Comparison of ENCODE assay signal across 34 cellular contexts in genomic region chr6:82841309-82841708, GRCh38.
"Had no signal": no experiment of that assay in that cellular context is flagged by ENCODE, and none has a peak within 500 bp of the region (broad histone marks: within the 10 kb centered on the region; RNA-seq: fewer than 3 reads in every experiment).

No MANE protein-coding gene starts in this region.

- H3K4me3 ChIP-seq: ascending aorta, heart right ventricle, ovary, uterus had no signal

- ATAC-seq: activated CD4-positive, CD25-positive, alpha-beta regulatory T cell treated with anti-CD3 and anti-CD28 coated beads, Interleukin-2, amount 50 U/mL, for 24 hours; effector memory CD8-positive, alpha-beta T cell; esophagus mucosa; foreskin keratinocyte; heart right ventricle; left cardiac atrium; left ventricle myocardium superior; sciatic nerve had no signal

- H3K9me3 ChIP-seq: ascending aorta, heart right ventricle, ovary, uterus had no signal

- H3K36me3 Mint-ChIP-seq: activated naive CD4-positive, alpha-beta T cell treated with anti-CD3 and anti-CD28 coated beads, Interleukin-2, amount 10 ng/mL, durations not matched to agents 7 days and 5 days; activated naive CD8-positive, alpha-beta T cell treated with anti-CD3 and anti-CD28 coated beads, Interleukin-2, amount 10 ng/mL, durations not matched to agents 7 days and 5 days; mesothelial cell of epicardium; naive B cell; stimulated activated effector memory CD8-positive, alpha-beta T cell treated with anti-CD3 and anti-CD28 coated beads, Interleukin-12 subunit alpha, Interleukin-12 subunit beta, amount 100 ng/mL, for 72 hours; type B pancreatic cell had no signal

- H3K9me3 Mint-ChIP-seq: activated CD4-positive, alpha-beta memory T cell treated with anti-CD3 and anti-CD28 coated beads, Interleukin-2, amount 10 ng/mL, durations not matched to agents 7 days and 5 days; activated CD4-positive, alpha-beta T cell treated with anti-CD3 and anti-CD28 coated beads, Interleukin-2, amount 10 ng/mL, durations not matched to agents 24 days and 14 days; activated naive CD8-positive, alpha-beta T cell treated with anti-CD3 and anti-CD28 coated beads, Interleukin-2, amount 10 ng/mL, durations not matched to agents 7 days and 5 days; activated T-cell treated with anti-CD3 and anti-CD28 coated beads, Interleukin-2, amount 50 U/mL, for 24 hours; stimulated activated effector memory CD8-positive, alpha-beta T cell treated with anti-CD3 and anti-CD28 coated beads, Interleukin-12 subunit alpha, Interleukin-12 subunit beta, amount 100 ng/mL, for 72 hours; stimulated activated naive CD8-positive, alpha-beta T cell treated with anti-CD3 and anti-CD28 coated beads, Interleukin-15, Interleukin-2, amounts not matched to agents 100 ng/mL and 50 ng/mL, for 24 hours; T-helper 1 cell treated with Interleukin-12 subunit alpha and Interleukin-12 subunit beta and Interleukin-4 antibody, amounts not matched to agents 30 μg/mL and 1 μg/mL, for 36 hours had no signal

- H3K36me3 ChIP-seq: ascending aorta, brain microvascular endothelial cell, heart right ventricle, ovary, uterus had no signal

- H3K27ac ChIP-seq: ascending aorta, brain microvascular endothelial cell, foreskin keratinocyte, heart right ventricle, ovary, uterus, VCaP had no signal

- H3K4me1 Mint-ChIP-seq: activated CD4-positive, alpha-beta memory T cell treated with anti-CD3 and anti-CD28 coated beads, Interleukin-2, amount 10 ng/mL, durations not matched to agents 7 days and 5 days; activated CD4-positive, alpha-beta T cell treated with anti-CD3 and anti-CD28 coated beads, Interleukin-2, amount 10 ng/mL, durations not matched to agents 24 days and 14 days; activated naive CD4-positive, alpha-beta T cell treated with anti-CD3 and anti-CD28 coated beads, Interleukin-2, amount 10 ng/mL, durations not matched to agents 7 days and 5 days; activated naive CD8-positive, alpha-beta T cell treated with anti-CD3 and anti-CD28 coated beads, Interleukin-2, amount 10 ng/mL, durations not matched to agents 7 days and 5 days; mesothelial cell of epicardium; naive B cell; stimulated activated effector memory CD8-positive, alpha-beta T cell treated with anti-CD3 and anti-CD28 coated beads, Interleukin-12 subunit alpha, Interleukin-12 subunit beta, amount 100 ng/mL, for 72 hours had no signal

- H3K27me3 Mint-ChIP-seq: activated CD4-positive, alpha-beta memory T cell treated with anti-CD3 and anti-CD28 coated beads, Interleukin-2, amount 10 ng/mL, durations not matched to agents 7 days and 5 days; activated CD4-positive, alpha-beta T cell treated with anti-CD3 and anti-CD28 coated beads, Interleukin-2, amount 10 ng/mL, durations not matched to agents 24 days and 14 days; activated naive CD4-positive, alpha-beta T cell treated with anti-CD3 and anti-CD28 coated beads, Interleukin-2, amount 10 ng/mL, durations not matched to agents 7 days and 5 days; activated naive CD8-positive, alpha-beta T cell treated with anti-CD3 and anti-CD28 coated beads, Interleukin-2, amount 10 ng/mL, durations not matched to agents 7 days and 5 days; naive B cell; progenitor cell of endocrine pancreas; stimulated activated naive CD8-positive, alpha-beta T cell treated with anti-CD3 and anti-CD28 coated beads, Interleukin-15, Interleukin-2, amounts not matched to agents 100 ng/mL and 50 ng/mL, for 24 hours had no signal

- FAIRE-seq: endothelial cell of umbilical vein, small intestine, TTC549 had no signal

- H3K27ac Mint-ChIP-seq: activated CD4-positive, alpha-beta memory T cell treated with anti-CD3 and anti-CD28 coated beads, Interleukin-2, amount 10 ng/mL, durations not matched to agents 7 days and 5 days; activated CD4-positive, alpha-beta T cell treated with anti-CD3 and anti-CD28 coated beads, Interleukin-2, amount 10 ng/mL, durations not matched to agents 24 days and 14 days; activated naive CD4-positive, alpha-beta T cell treated with anti-CD3 and anti-CD28 coated beads, Interleukin-2, amount 10 ng/mL, durations not matched to agents 7 days and 5 days; activated naive CD8-positive, alpha-beta T cell treated with anti-CD3 and anti-CD28 coated beads, Interleukin-2, amount 10 ng/mL, durations not matched to agents 7 days and 5 days; activated T-cell treated with anti-CD3 and anti-CD28 coated beads, Interleukin-2, amount 50 U/mL, for 24 hours; effector memory CD8-positive, alpha-beta T cell; mesothelial cell of epicardium; naive B cell; progenitor cell of endocrine pancreas; stimulated activated effector memory CD8-positive, alpha-beta T cell treated with anti-CD3 and anti-CD28 coated beads, Interleukin-12 subunit alpha, Interleukin-12 subunit beta, amount 100 ng/mL, for 72 hours; stimulated activated naive CD8-positive, alpha-beta T cell treated with anti-CD3 and anti-CD28 coated beads, Interleukin-15, Interleukin-2, amounts not matched to agents 100 ng/mL and 50 ng/mL, for 24 hours; T-helper 1 cell treated with Interleukin-12 subunit alpha and Interleukin-12 subunit beta and Interleukin-4 antibody, amounts not matched to agents 30 μg/mL and 1 μg/mL, for 36 hours; type B pancreatic cell had no signal

- H3K27me3 ChIP-seq: ascending aorta, brain microvascular endothelial cell, heart right ventricle, ovary, uterus had no signal

- H3K4me1 ChIP-seq: ascending aorta, foreskin keratinocyte, heart right ventricle, uterus had no signal

- H3K4me3 Mint-ChIP-seq: activated CD4-positive, alpha-beta memory T cell treated with anti-CD3 and anti-CD28 coated beads, Interleukin-2, amount 10 ng/mL, durations not matched to agents 7 days and 5 days; activated CD4-positive, alpha-beta T cell treated with anti-CD3 and anti-CD28 coated beads, Interleukin-2, amount 10 ng/mL, durations not matched to agents 24 days and 14 days; activated naive CD4-positive, alpha-beta T cell treated with anti-CD3 and anti-CD28 coated beads, Interleukin-2, amount 10 ng/mL, durations not matched to agents 7 days and 5 days; activated naive CD8-positive, alpha-beta T cell treated with anti-CD3 and anti-CD28 coated beads, Interleukin-2, amount 10 ng/mL, durations not matched to agents 7 days and 5 days; activated T-cell treated with anti-CD3 and anti-CD28 coated beads, Interleukin-2, amount 50 U/mL, for 24 hours; effector memory CD8-positive, alpha-beta T cell; mesothelial cell of epicardium; naive B cell; stimulated activated effector memory CD8-positive, alpha-beta T cell treated with anti-CD3 and anti-CD28 coated beads, Interleukin-12 subunit alpha, Interleukin-12 subunit beta, amount 100 ng/mL, for 72 hours; stimulated activated naive CD8-positive, alpha-beta T cell treated with anti-CD3 and anti-CD28 coated beads, Interleukin-15, Interleukin-2, amounts not matched to agents 100 ng/mL and 50 ng/mL, for 24 hours; T-helper 1 cell treated with Interleukin-12 subunit alpha and Interleukin-12 subunit beta and Interleukin-4 antibody, amounts not matched to agents 30 μg/mL and 1 μg/mL, for 36 hours; type B pancreatic cell had no signal

- DNase-seq: activated CD4-positive, alpha-beta memory T cell treated with anti-CD3 and anti-CD28 coated beads, Interleukin-2, amount 10 ng/mL, durations not matched to agents 7 days and 5 days; activated CD4-positive, alpha-beta T cell treated with anti-CD3 and anti-CD28 coated beads, Interleukin-2, amount 10 ng/mL, durations not matched to agents 24 days and 14 days; activated CD8-positive, alpha-beta memory T cell treated with anti-CD3 and anti-CD28 coated beads, Interleukin-2, amount 50 U/mL, for 48 hours; activated gamma-delta T cell; activated naive CD4-positive, alpha-beta T cell treated with anti-CD3 and anti-CD28 coated beads, Interleukin-2, amount 10 ng/mL, durations not matched to agents 7 days and 5 days; activated naive CD8-positive, alpha-beta T cell treated with anti-CD3 and anti-CD28 coated beads, Interleukin-2, amount 10 ng/mL, durations not matched to agents 7 days and 5 days; activated T-cell treated with anti-CD3 and anti-CD28 coated beads, Interleukin-2, amount 50 U/mL, for 24 hours; brain microvascular endothelial cell; cortex of kidney; effector memory CD8-positive, alpha-beta T cell; heart right ventricle; islet precursor cell; left cardiac atrium; left ventricle myocardium superior; naive B cell; ovary; small intestine; stimulated activated CD4-positive, alpha-beta T cell treated with anti-CD3 and anti-CD28 coated beads, Interleukin-4, amount 100 ng/mL, for 24 hours; T-helper 9 cell; uterus had no signal
